14 cellular contexts compared by ENCODE assay signal in the genomic region with DNA sequence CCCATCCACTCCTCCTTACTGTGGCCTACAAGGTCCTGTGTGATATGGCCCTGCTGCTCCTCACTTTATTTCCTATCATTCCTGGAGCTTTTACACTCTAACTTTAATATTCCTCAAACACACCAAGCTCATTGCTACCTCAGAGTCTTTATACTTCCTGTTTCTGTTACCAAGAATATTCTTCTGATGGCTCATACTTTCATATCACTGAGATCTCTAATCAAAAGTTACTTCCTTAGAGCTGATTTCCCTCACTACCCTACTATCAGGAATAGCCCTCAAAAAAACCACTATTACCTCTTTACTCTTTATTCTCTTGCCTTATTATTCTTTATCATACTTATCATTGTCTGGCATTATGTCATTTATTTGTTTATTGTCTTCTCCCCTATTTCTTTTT. TPM values are rescaled to one million over a fixed set of nuclear protein-coding genes. Genes with fewer than 3 reads are reported as not detected.
DNase-seq lines count a peak whose midpoint lies in the region; ATAC-seq, FAIRE-seq and TF ChIP-seq lines count a peak whose summit lies in the region.
"Had no signal": no experiment of that assay in that cellular context is flagged by ENCODE, and none has a peak within 500 bp of the region (broad histone marks: within the 10 kb centered on the region; RNA-seq: fewer than 3 reads in every experiment).

No MANE protein-coding gene starts in this region.

- DNase-seq in activated T-cell treated with anti-CD3 and anti-CD28 coated beads, Interleukin-2, amount 50 U/mL, for 24 hours, result no peak
- DNase-seq in activated T-cell treated with anti-CD3 and anti-CD28 coated beads, Interleukin-2, amount 50 U/mL, for 1 hour, result no peak
- DNase-seq in NAMALWA (ENCODE audit: low spot score) (peak; percentile 2), renal cortical epithelial cell (ENCODE audit: low read depth) (peak; percentile 15), heart right ventricle (no peak), HTR-8/SVneo (ENCODE audit: insufficient read length, low spot score) (no peak), D341Med (ENCODE audit: low spot score) (no peak)
- no peak for DNase-seq in activated naive CD4-positive, alpha-beta T cell treated with anti-CD3 and anti-CD28 coated beads, Interleukin-2, amount 50 U/mL, for 72 hours (ENCODE audit: low spot score in 2 of 2)
- DNase-seq: mucosa of descending colon, NCI-H345, retina, SJCRH30 had no signal

- no peak for FAIRE-seq in HTR-8/SVneo (lab: Jason Lieb, UNC)
- FAIRE-seq: endometrium had no signal

- TF ChIP-seq CTCF in heart right ventricle (IDR thresholded peaks at IDR 0.05), result no peak

- no peaks in the 10 kb centered on the region for H3K27me3 ChIP-seq in heart right ventricle
- H3K27me3 ChIP-seq: SJCRH30 had no signal

- intact Hi-C loops in heart right ventricle (cut with DNase I), result no loop called here

- peak in 1 of 2 donors; percentile 34 for ATAC-seq in activated naive CD4-positive, alpha-beta T cell treated with anti-CD3 and anti-CD28 coated beads, Interleukin-2, amount 50 U/mL, for 72 hours
- no peak for ATAC-seq in heart right ventricle
- ATAC-seq: mucosa of descending colon had no signal

- no peaks in the 10 kb centered on the region for H3K9me3 ChIP-seq in heart right ventricle
- H3K9me3 ChIP-seq: mucosa of descending colon, SJCRH30, thoracic aorta had no signal

- peaks cover 0 to 61% (median 30%) of the 10 kb centered on the region in 9 donors for H3K36me3 ChIP-seq in heart right ventricle

- peak overlapping the region; percentile 76 for H3K27ac Mint-ChIP-seq in activated T-cell treated with anti-CD3 and anti-CD28 coated beads, Interleukin-2, amount 50 U/mL, for 24 hours
- H3K27ac Mint-ChIP-seq in activated naive CD4-positive, alpha-beta T cell treated with anti-CD3 and anti-CD28 coated beads, Interleukin-2, amount 50 U/mL, for 72 hours, result peak overlapping the region; percentile 79 to 89

- no peak overlapping the region for H3K4me3 ChIP-seq in heart right ventricle
- H3K4me3 ChIP-seq: mucosa of descending colon, SJCRH30, thoracic aorta had no signal

- H3K27me3 Mint-ChIP-seq in activated T-cell treated with anti-CD3 and anti-CD28 coated beads, Interleukin-2, amount 50 U/mL, for 24 hours, result no peaks in the 10 kb centered on the region

- H3K4me1 Mint-ChIP-seq in activated T-cell treated with anti-CD3 and anti-CD28 coated beads, Interleukin-2, amount 50 U/mL, for 24 hours (ENCODE audit: low read depth), result peaks cover 19% of the 10 kb centered on the region

- H3K27ac ChIP-seq in heart right ventricle, result no peak overlapping the region
- H3K27ac ChIP-seq: SJCRH30, thoracic aorta had no signal

- peaks cover 1 to 16% (median 5%) of the 10 kb centered on the region in 9 donors for H3K4me1 ChIP-seq in heart right ventricle
- H3K4me1 ChIP-seq: SJCRH30 had no signal

- H3K9me3 Mint-ChIP-seq in activated T-cell treated with anti-CD3 and anti-CD28 coated beads, Interleukin-2, amount 50 U/mL, for 24 hours, result no peaks in the 10 kb centered on the region
- no peaks in the 10 kb centered on the region for H3K9me3 Mint-ChIP-seq in activated naive CD4-positive, alpha-beta T cell treated with anti-CD3 and anti-CD28 coated beads, Interleukin-2, amount 50 U/mL, for 72 hours

- peaks cover 39% of the 10 kb centered on the region for H3K36me3 Mint-ChIP-seq in activated T-cell treated with anti-CD3 and anti-CD28 coated beads, Interleukin-2, amount 50 U/mL, for 24 hours (ENCODE audit: low read depth)
- peaks cover 0 to 14% of the 10 kb centered on the region in 2 donors for H3K36me3 Mint-ChIP-seq in activated naive CD4-positive, alpha-beta T cell treated with anti-CD3 and anti-CD28 coated beads, Interleukin-2, amount 50 U/mL, for 72 hours

- no peak overlapping the region for H3K4me3 Mint-ChIP-seq in activated T-cell treated with anti-CD3 and anti-CD28 coated beads, Interleukin-2, amount 50 U/mL, for 24 hours

RNA-seq across cellular contexts. Expression of gene PPP3CB, which starts 5.8 kb away (rescaled TPM):
- 10 to 100 TPM; 25.7 to 40.5 TPM for total RNA-seq in activated naive CD4-positive, alpha-beta T cell treated with anti-CD3 and anti-CD28 coated beads, Interleukin-2, amount 50 U/mL, for 72 hours
- total RNA-seq in renal cortical epithelial cell, result 27.3 and 60.2 TPM in 2 replicates
- 10 to 100 TPM; 52.5 to 78.6 (median 64.5) TPM for total RNA-seq in heart right ventricle
- 10 to 100 TPM; 34.4 to 36.6 TPM for polyA plus RNA-seq in heart right ventricle

Comparison
In these comparisons a context has a peak if more than half of its experiments do, and no peak if none do; other contexts are left out.
1. DNase-seq: peak in NAMALWA (single experiment) and renal cortical epithelial cell (single experiment); none in activated T-cell treated with anti-CD3 and anti-CD28 coated beads, Interleukin-2, amount 50 U/mL, for 24 hours (single experiment), activated T-cell treated with anti-CD3 and anti-CD28 coated beads, Interleukin-2, amount 50 U/mL, for 1 hour (single experiment), activated naive CD4-positive, alpha-beta T cell treated with anti-CD3 and anti-CD28 coated beads, Interleukin-2, amount 50 U/mL, for 72 hours (0 of 2), heart right ventricle (0 of 2), HTR-8/SVneo (single experiment) and D341Med (single experiment).